ENCODE assay signal across 20 cellular contexts in the genomic region with DNA sequence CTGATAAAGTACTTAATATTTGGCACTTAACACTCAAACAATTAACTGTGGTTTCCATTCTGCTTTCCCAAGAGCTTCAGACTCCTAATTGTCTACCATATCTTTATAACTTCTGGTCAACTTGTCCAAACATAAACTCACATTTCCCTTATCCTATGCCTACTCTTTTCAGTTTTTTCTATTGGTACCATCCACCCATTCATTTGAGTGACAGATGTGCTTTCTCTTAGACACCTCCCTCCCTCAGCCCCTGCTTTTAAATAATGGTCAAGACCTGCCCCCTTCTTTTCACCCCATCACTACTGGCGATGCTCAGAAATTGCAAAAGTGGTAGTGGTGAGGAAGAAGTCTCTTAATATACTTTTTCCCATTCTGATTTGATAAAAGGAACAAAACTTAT.
"Had no signal": no experiment of that assay in that cellular context is flagged by ENCODE, and none has a peak within 500 bp of the region (broad histone marks: within the 10 kb centered on the region; RNA-seq: fewer than 3 reads in every experiment).

No MANE protein-coding gene starts in this region.

- H3K27me3 ChIP-seq: body of pancreas, foreskin keratinocyte had no signal

- DNase-seq: activated CD4-positive, alpha-beta memory T cell treated with anti-CD3 and anti-CD28 coated beads, Interleukin-2, amount 10 ng/mL, durations not matched to agents 7 days and 5 days; activated CD4-positive, alpha-beta T cell treated with anti-CD3 and anti-CD28 coated beads for 1 hour; activated gamma-delta T cell; activated naive CD8-positive, alpha-beta T cell treated with anti-CD3 and anti-CD28 coated beads for 36 hours; activated T-cell treated with anti-CD3 and anti-CD28 coated beads, Interleukin-2, amount 50 U/mL, for 48 hours; amygdala; body of pancreas; central memory CD4-positive, alpha-beta T cell; cortex of kidney; effector CD8-positive, alpha-beta T cell; foreskin keratinocyte; head of caudate nucleus; nephron progenitor cell; right cardiac atrium; stimulated activated naive CD8-positive, alpha-beta T cell treated with anti-CD3 and anti-CD28 coated beads, Interleukin-15, amount 100 ng/mL, for 72 hours; T1000 had no signal

- H3K27ac Mint-ChIP-seq: activated CD4-positive, alpha-beta memory T cell treated with anti-CD3 and anti-CD28 coated beads, Interleukin-2, amount 10 ng/mL, durations not matched to agents 7 days and 5 days; activated naive CD8-positive, alpha-beta T cell treated with anti-CD3 and anti-CD28 coated beads for 36 hours; nephron progenitor cell; type B pancreatic cell had no signal

- H3K4me2 ChIP-seq: smooth muscle cell had no signal

- H3K4me1 ChIP-seq: body of pancreas, foreskin keratinocyte, prostate gland had no signal

- H3K27ac ChIP-seq: body of pancreas, foreskin keratinocyte, prostate gland had no signal

- H3K27me3 Mint-ChIP-seq: activated CD4-positive, alpha-beta memory T cell treated with anti-CD3 and anti-CD28 coated beads, Interleukin-2, amount 10 ng/mL, durations not matched to agents 7 days and 5 days; activated naive CD8-positive, alpha-beta T cell treated with anti-CD3 and anti-CD28 coated beads for 36 hours; stimulated activated naive CD8-positive, alpha-beta T cell treated with anti-CD3 and anti-CD28 coated beads, Interleukin-15, amount 100 ng/mL, for 72 hours; T-cell; type B pancreatic cell had no signal

- H3K9me3 ChIP-seq: body of pancreas, prostate gland had no signal

- H3K4me3 Mint-ChIP-seq: activated CD4-positive, alpha-beta memory T cell treated with anti-CD3 and anti-CD28 coated beads, Interleukin-2, amount 10 ng/mL, durations not matched to agents 7 days and 5 days; activated naive CD8-positive, alpha-beta T cell treated with anti-CD3 and anti-CD28 coated beads for 36 hours; nephron progenitor cell; stimulated activated naive CD8-positive, alpha-beta T cell treated with anti-CD3 and anti-CD28 coated beads, Interleukin-15, amount 100 ng/mL, for 72 hours; T-cell; type B pancreatic cell had no signal

- H3K4me3 ChIP-seq: body of pancreas, prostate gland, smooth muscle cell had no signal

- H3K9me3 Mint-ChIP-seq: activated CD4-positive, alpha-beta memory T cell treated with anti-CD3 and anti-CD28 coated beads, Interleukin-2, amount 10 ng/mL, durations not matched to agents 7 days and 5 days; activated naive CD8-positive, alpha-beta T cell treated with anti-CD3 and anti-CD28 coated beads for 36 hours; nephron progenitor cell; stimulated activated naive CD8-positive, alpha-beta T cell treated with anti-CD3 and anti-CD28 coated beads, Interleukin-15, amount 100 ng/mL, for 72 hours; T-cell; type B pancreatic cell had no signal

- H3K36me3 ChIP-seq: prostate gland had no signal

- ATAC-seq: body of pancreas; foreskin keratinocyte; right cardiac atrium; stimulated activated naive CD8-positive, alpha-beta T cell treated with anti-CD3 and anti-CD28 coated beads, Interleukin-15, amount 100 ng/mL, for 72 hours; T-cell had no signal
